ENCODE assay signal across 8 cellular contexts in genomic region chr5:66144799-66145390, GRCh38. TPM values are rescaled to one million over a fixed set of nuclear protein-coding genes. Genes with fewer than 3 reads are reported as not detected.
A peak's percentile ranks its signal among the peaks of the same experiment; 100 is the strongest.
DNase-seq lines count a peak whose midpoint lies in the region; ATAC-seq and TF ChIP-seq lines count a peak whose summit lies in the region.

No MANE protein-coding gene starts in this region.

- H3K36me3 ChIP-seq in ACC112 (ENCODE audit: insufficient read depth, low read length), result peaks cover 8% of the 10 kb centered on the region; the same call in 1 of the 2 replicates
- H3K36me3 ChIP-seq in spleen, result no peaks in the 10 kb centered on the region

- intact Hi-C loops in spleen (cut with DNase I; ENCODE audit: low total_unique reads), result loop anchor here (10.0 kb wide), 1 partner anchor 220 kb away; the partner anchor contains the start of gene ERBIN

- ATAC-seq in GM18505 (IDR thresholded peaks at IDR 0.05; ENCODE audit: unreplicated experiment), result peak; percentile 40
- ATAC-seq in HG02884 (IDR thresholded peaks at IDR 0.05; ENCODE audit: unreplicated experiment), result peak; percentile 40

- WGBS in spleen, 5 donors, result 0 to 1% (median 0%) methylated on average over 25 of the region's 25 CpGs

- peak overlapping the region; percentile 71 for H2AFZ ChIP-seq in ACC112 (ENCODE audit: low read length, unreplicated experiment)

- peak overlapping the region; percentile 92 for H3K27ac ChIP-seq in ACC112 (ENCODE audit: low read depth, low read length)
- peak overlapping the region; percentile 99 to 100 (median 100) for H3K27ac ChIP-seq in spleen

- H3K9me3 ChIP-seq in iPS-18c (ENCODE audit: control insufficient read depth, insufficient read depth, low read length) (peaks cover 2% of the 10 kb centered on the region), spleen (no peaks in the 10 kb centered on the region)

- H3K4me1 ChIP-seq in ACC112 (ENCODE audit: control insufficient read depth, insufficient read depth, low read length, unreplicated experiment), result peaks cover 29% of the 10 kb centered on the region
- peaks cover 27 to 61% (median 49%) of the 10 kb centered on the region in 6 donors for H3K4me1 ChIP-seq in spleen

- no peaks in the 10 kb centered on the region for H3K27me3 ChIP-seq in ACC112 (ENCODE audit: insufficient read depth, low read length)
- H3K27me3 ChIP-seq in spleen (replicated peaks in 1 of 7), result no peaks in the 10 kb centered on the region

- H3K4me3 ChIP-seq in ACC112 (ENCODE audit: low read depth, low read length), result peak overlapping the region; percentile 98
- peak overlapping the region; percentile 94 for H3K4me3 ChIP-seq in iPS-18c (ENCODE audit: insufficient read depth, low read depth, low read length)
- peak overlapping the region; percentile 57 to 89 (median 77) for H3K4me3 ChIP-seq in spleen

- peaks cover 55% of the 10 kb centered on the region for H3K79me2 ChIP-seq in ACC112 (ENCODE audit: control insufficient read depth, insufficient read depth, low read length, unreplicated experiment)

- DNase-seq in NCI-H2029 (lab: John Stamatoyannopoulos, UW) (peak; percentile 80), amygdala (lab: John Stamatoyannopoulos, UW) (peak in 30 of 56 donors; percentile 40 to 92 (median 74)), spleen (no peak)
- DNase-seq in stimulated activated CD4-positive, alpha-beta T cell treated with anti-CD3 and anti-CD28 coated beads, Interleukin-4, amount 100 ng/mL, for 1 hour, result no peak

- TF ChIP-seq CTCF in spleen (IDR thresholded peaks at IDR 0.05 in 8 of 11, conservative IDR thresholded peaks at IDR 0.05 in 3 of 11), result no peak

- TF ChIP-seq POLR2A in GM18505 (IDR thresholded peaks at IDR 0.05; ENCODE audit: borderline replicate concordance, extremely low read depth, insufficient read depth, insufficient read length) (peak; percentile 2), spleen (IDR thresholded peaks at IDR 0.05) (peak in 1 of 3 donors; percentile 21)

RNA-seq across cellular contexts. Expression of gene SREK1, which starts 0.8 kb away (rescaled TPM):
- 100 to 1,000 TPM in 4 of 7 donors, 10 to 100 TPM in 3; 77.6 to 170 (median 102) TPM for total RNA-seq in spleen
- polyA plus RNA-seq in spleen, result 10 to 100 TPM; 19.2 to 36.5 (median 30.2) TPM

Comparison
In these comparisons a context has a peak if more than half of its experiments do, and no peak if none do; other contexts are left out.
1. DNase-seq: peak in NCI-H2029 (single experiment) and amygdala (30 of 56); none in spleen (single experiment) and stimulated activated CD4-positive, alpha-beta T cell treated with anti-CD3 and anti-CD28 coated beads, Interleukin-4, amount 100 ng/mL, for 1 hour (single experiment).
2. Peak in every context shown above with its lines, with median percentiles within 50 percentile points of each other: H3K4me3 ChIP-seq.